Comparison of ENCODE assay signal across 19 cellular contexts in genomic region chr11:34380696-34381095, GRCh38. TPM values are rescaled to one million over a fixed set of nuclear protein-coding genes. Genes with fewer than 3 reads are reported as not detected.
A peak's percentile ranks its signal among the peaks of the same experiment; 100 is the strongest.
DNase-seq lines count a peak whose midpoint lies in the region; ATAC-seq, FAIRE-seq and TF ChIP-seq lines count a peak whose summit lies in the region.
"Had no signal": no experiment of that assay in that cellular context is flagged by ENCODE, and none has a peak within 500 bp of the region (broad histone marks: within the 10 kb centered on the region; RNA-seq: fewer than 3 reads in every experiment).

No MANE protein-coding gene starts in this region.

- FAIRE-seq in endothelial cell of umbilical vein (lab: Jason Lieb, UNC) = no peak
- FAIRE-seq: frontal cortex had no signal

- ATAC-seq in activated T-cell treated with anti-CD3 and anti-CD28 coated beads, Interleukin-2, amount 50 U/mL, for 4 hours = peak; percentile 34 to 58
- ATAC-seq in HG02798 (IDR thresholded peaks at IDR 0.05; ENCODE audit: poor library complexity, unreplicated experiment) = no peak
- ATAC-seq: Right ventricle myocardium inferior had no signal

- H3K4me1 ChIP-seq in PC-9 (replicated peaks; ENCODE audit: insufficient read depth) = peaks cover 36% of the 10 kb centered on the region
- no peaks in the 10 kb centered on the region for H3K4me1 ChIP-seq in endothelial cell of umbilical vein (ENCODE audit: control insufficient read depth, extremely low read depth, insufficient read depth, low read length)

- H3K27ac Mint-ChIP-seq in activated T-cell treated with anti-CD3 and anti-CD28 coated beads, Interleukin-2, amount 50 U/mL, for 24 hours = no peak overlapping the region
- no peak overlapping the region for H3K27ac Mint-ChIP-seq in activated CD4-positive, alpha-beta T cell treated with anti-CD3 and anti-CD28 coated beads, Interleukin-2, amount 10 ng/mL, durations not matched to agents 24 days and 14 days
- H3K27ac Mint-ChIP-seq: activated T-helper 2 cell treated with anti-CD3 and anti-CD28 coated beads, Interferon-gamma antibody, Interleukin-2, Interleukin-4, amounts not matched to agents 10 μg/mL and 5 μg/mL and 100 μg/mL, durations not matched to agents 14 hours and 24 hours and 36 hours had no signal

- TF ChIP-seq POLR2A in endothelial cell of umbilical vein (IDR thresholded peaks at IDR 0.05; ENCODE audit: low read depth, low read length) = no peak

- H3K27ac ChIP-seq in PC-9 (peak overlapping the region; percentile 73; the same call in 1 of the 2 replicates), endothelial cell of umbilical vein (ENCODE audit: insufficient read depth, low read depth, low read length) (no peak overlapping the region)
- H3K27ac ChIP-seq: ovary had no signal

- peaks cover 10% of the 10 kb centered on the region for H3K27me3 Mint-ChIP-seq in activated T-cell treated with anti-CD3 and anti-CD28 coated beads, Interleukin-2, amount 50 U/mL, for 4 hours (ENCODE audit: low read depth)
- H3K27me3 Mint-ChIP-seq in activated T-cell treated with anti-CD3 and anti-CD28 coated beads, Interleukin-2, amount 50 U/mL, for 24 hours = peaks cover 6% of the 10 kb centered on the region
- H3K27me3 Mint-ChIP-seq in activated CD4-positive, alpha-beta T cell treated with anti-CD3 and anti-CD28 coated beads, Interleukin-2, amount 10 ng/mL, durations not matched to agents 24 days and 14 days = peaks cover 8% of the 10 kb centered on the region

- BruUV-seq in PC-9 (replicated peaks; lab: Mats Ljungman, UMichigan) = no TSS peak
- BruUV-seq in endothelial cell of umbilical vein (replicated peaks; lab: Mats Ljungman, UMichigan) = no TSS peak

- H3K27me3 ChIP-seq in PC-9 (ENCODE audit: insufficient read depth, low read depth) (no peaks in the 10 kb centered on the region), endothelial cell of umbilical vein (ENCODE audit: control insufficient read depth in 2 of 2, insufficient read depth in 2 of 2, low read length in 2 of 2) (no peaks in the 10 kb centered on the region)
- H3K27me3 ChIP-seq: ovary had no signal

- H3K9me2 ChIP-seq in PC-9 (ENCODE audit: insufficient read depth) = no peaks in the 10 kb centered on the region

- H3K9me1 ChIP-seq in endothelial cell of umbilical vein (replicated peaks; ENCODE audit: control insufficient read depth, extremely low read depth, insufficient read depth, low read length) = no peaks in the 10 kb centered on the region

- no peaks in the 10 kb centered on the region for H3K79me2 ChIP-seq in PC-9 (ENCODE audit: low read depth)
- no peaks in the 10 kb centered on the region for H3K79me2 ChIP-seq in endothelial cell of umbilical vein (ENCODE audit: control insufficient read depth, insufficient read depth, low read length)

- POLR2A ChIA-PET in PC-9 (lab: Charles Lee; ENCODE audit: unreplicated experiment) (no interaction called here), endothelial cell of umbilical vein (lab: Charles Lee) (no interaction called here)

- H3K9me3 ChIP-seq in PC-9 (ENCODE audit: insufficient read depth, low read depth) (peaks cover 17% of the 10 kb centered on the region), endothelial cell of umbilical vein (replicated peaks; ENCODE audit: control insufficient read depth, insufficient read depth, low read length) (peaks cover 2% of the 10 kb centered on the region)
- H3K9me3 ChIP-seq: ovary had no signal

- TF ChIP-seq CTCF in PC-9 (conservative IDR thresholded peaks at IDR 0.05) = no peak
- no peak for TF ChIP-seq CTCF in endothelial cell of umbilical vein (IDR thresholded peaks at IDR 0.05; ENCODE audit: extremely low read depth in 1 of 2, insufficient read depth in 1 of 2, low read depth in 1 of 2, low read length in 2 of 2)

- H3K4me2 ChIP-seq in PC-9 = peak overlapping the region; percentile 56
- H3K4me2 ChIP-seq in endothelial cell of umbilical vein (ENCODE audit: insufficient read depth, low read length) = no peak overlapping the region

- CTCF ChIA-PET in PC-9 (lab: Charles Lee) = no interaction called here
- CTCF ChIA-PET in endothelial cell of umbilical vein (lab: Charles Lee) = no interaction called here

- no peak for DNase-seq in activated T-cell treated with anti-CD3 and anti-CD28 coated beads, Interleukin-2, amount 50 U/mL, for 4 hours
- DNase-seq in activated T-cell treated with anti-CD3 and anti-CD28 coated beads, Interleukin-2, amount 50 U/mL, for 24 hours = no peak
- DNase-seq in PC-9 (peak in 1 of 2 experiments; percentile 85), endothelial cell of umbilical vein (ENCODE audit: low read depth, low spot score) (no peak), stromal cell of bone marrow (ENCODE audit: low read depth) (peak; percentile 54), retina (no peak)
- no peak for DNase-seq in activated CD4-positive, alpha-beta T cell treated with anti-CD3 and anti-CD28 coated beads, Interleukin-2, amount 10 ng/mL, durations not matched to agents 24 days and 14 days
- DNase-seq: activated CD4-positive, alpha-beta T cell treated with anti-CD3 and anti-CD28 coated beads, Interleukin-2, amount 50 U/mL, for 4 hours; aorta; Calu3; NCI-H187; NCI-H524; ovary; stimulated activated CD4-positive, alpha-beta T cell treated with anti-CD3 and anti-CD28 coated beads, Interleukin-12 subunit alpha, Interleukin-12 subunit beta, amount 100 ng/mL, for 4 hours; T1000 had no signal

- peaks cover 38% of the 10 kb centered on the region for H3F3A ChIP-seq in PC-9 (ENCODE audit: insufficient read depth, low read depth)

- no peak overlapping the region for H3K4me3 ChIP-seq in PC-9
- no peak overlapping the region for H3K4me3 ChIP-seq in endothelial cell of umbilical vein (replicated peaks in 1 of 3; ENCODE audit: insufficient read depth in 1 of 3, low read depth in 1 of 3, low read length in 3 of 3)
- H3K4me3 ChIP-seq: ovary had no signal

- peaks cover 3% of the 10 kb centered on the region for H3K36me3 Mint-ChIP-seq in activated T-cell treated with anti-CD3 and anti-CD28 coated beads, Interleukin-2, amount 50 U/mL, for 4 hours (ENCODE audit: insufficient read depth)
- H3K36me3 Mint-ChIP-seq in activated T-cell treated with anti-CD3 and anti-CD28 coated beads, Interleukin-2, amount 50 U/mL, for 24 hours (ENCODE audit: low read depth) = peaks cover 6% of the 10 kb centered on the region
- peaks cover 2% of the 10 kb centered on the region for H3K36me3 Mint-ChIP-seq in activated CD4-positive, alpha-beta T cell treated with anti-CD3 and anti-CD28 coated beads, Interleukin-2, amount 10 ng/mL, durations not matched to agents 24 days and 14 days (ENCODE audit: low read depth)

- no peak overlapping the region for H3K4me3 Mint-ChIP-seq in activated T-cell treated with anti-CD3 and anti-CD28 coated beads, Interleukin-2, amount 50 U/mL, for 4 hours
- H3K4me3 Mint-ChIP-seq in activated T-cell treated with anti-CD3 and anti-CD28 coated beads, Interleukin-2, amount 50 U/mL, for 24 hours = no peak overlapping the region
- no peak overlapping the region for H3K4me3 Mint-ChIP-seq in activated CD4-positive, alpha-beta T cell treated with anti-CD3 and anti-CD28 coated beads, Interleukin-2, amount 10 ng/mL, durations not matched to agents 24 days and 14 days

- peaks cover 5% of the 10 kb centered on the region for H3K4me1 Mint-ChIP-seq in activated T-cell treated with anti-CD3 and anti-CD28 coated beads, Interleukin-2, amount 50 U/mL, for 4 hours (ENCODE audit: low read depth)
- peaks cover 5% of the 10 kb centered on the region for H3K4me1 Mint-ChIP-seq in activated T-cell treated with anti-CD3 and anti-CD28 coated beads, Interleukin-2, amount 50 U/mL, for 24 hours (ENCODE audit: low read depth)
- H3K4me1 Mint-ChIP-seq in activated CD4-positive, alpha-beta T cell treated with anti-CD3 and anti-CD28 coated beads, Interleukin-2, amount 10 ng/mL, durations not matched to agents 24 days and 14 days = no peaks in the 10 kb centered on the region

- dilution Hi-C loops in endothelial cell of umbilical vein (cut with MboI; ENCODE audit: extremely low pct_ligation_motif_present, low sequenced_read_pairs) = no loop called here

- H4K20me1 ChIP-seq in PC-9 (ENCODE audit: insufficient read depth) = no peaks in the 10 kb centered on the region
- no peaks in the 10 kb centered on the region for H4K20me1 ChIP-seq in endothelial cell of umbilical vein (replicated peaks; ENCODE audit: control insufficient read depth, extremely low read depth, insufficient read depth, low read length)

- intact Hi-C loops in PC-9 (cut with micrococcal nuclease; ENCODE audit: unreplicated experiment) = loop anchor here (10.0 kb wide), 1 partner anchor 194 kb away; no protein-coding TSS in a partner anchor
- intact Hi-C loops in endothelial cell of umbilical vein (cut with micrococcal nuclease) = no loop called here
- intact Hi-C loops in activated CD4-positive, alpha-beta T cell treated with anti-CD3 and anti-CD28 coated beads, Interleukin-2, amount 10 ng/mL, durations not matched to agents 24 days and 14 days (cut with micrococcal nuclease) = no loop called here

- no peak overlapping the region for H3K9ac ChIP-seq in endothelial cell of umbilical vein (replicated peaks; ENCODE audit: extremely low read depth, insufficient read depth, low read length)

- peaks cover 17% of the 10 kb centered on the region for H3K9me3 Mint-ChIP-seq in activated T-cell treated with anti-CD3 and anti-CD28 coated beads, Interleukin-2, amount 50 U/mL, for 4 hours
- H3K9me3 Mint-ChIP-seq in activated T-cell treated with anti-CD3 and anti-CD28 coated beads, Interleukin-2, amount 50 U/mL, for 24 hours = peaks cover 20% of the 10 kb centered on the region
- H3K9me3 Mint-ChIP-seq in activated CD4-positive, alpha-beta T cell treated with anti-CD3 and anti-CD28 coated beads, Interleukin-2, amount 10 ng/mL, durations not matched to agents 24 days and 14 days = peaks cover 9% of the 10 kb centered on the region

- H2AFZ ChIP-seq in PC-9 (no peak overlapping the region), endothelial cell of umbilical vein (ENCODE audit: low read depth, low read length) (no peak overlapping the region)

- H3K36me3 ChIP-seq in PC-9 (ENCODE audit: low read depth) = no peaks in the 10 kb centered on the region
- no peaks in the 10 kb centered on the region for H3K36me3 ChIP-seq in endothelial cell of umbilical vein (ENCODE audit: control insufficient read depth in 2 of 2, extremely low read depth in 1 of 2, insufficient read depth in 2 of 2, low read length in 2 of 2)
- H3K36me3 ChIP-seq: ovary had no signal

RNA-seq across cellular contexts. Expression of gene ABTB2, which starts 22.9 kb away (rescaled TPM):
- total RNA-seq in activated T-cell treated with anti-CD3 and anti-CD28 coated beads, Interleukin-2, amount 50 U/mL, for 4 hours = 1 to 10 TPM; 7.7 to 9.0 (median 8.6) TPM
- total RNA-seq in PC-9 (2021) (12.7 and 12.9 TPM in 2 replicates), endothelial cell of umbilical vein (0.11 and 0.25 TPM in 2 replicates)
- 0.14 and 0.18 TPM in 2 replicates for polyA plus RNA-seq in endothelial cell of umbilical vein
- polyA plus RNA-seq in endothelial cell of umbilical vein (2011; cell fraction: cytosol; rRNA removed) = 0.16 and 0.19 TPM in 2 replicates
- polyA plus RNA-seq in endothelial cell of umbilical vein (2011; cell fraction: nucleus; rRNA removed) = 0.40 and 0.41 TPM in 2 replicates
- polyA plus RNA-seq in endothelial cell of umbilical vein (2012) = 0.27 and 0.52 TPM in 2 replicates
- polyA minus RNA-seq in endothelial cell of umbilical vein = 0.17 and 0.45 TPM in 2 replicates
- 3.1 TPM for polyA minus RNA-seq in endothelial cell of umbilical vein (2011; cell fraction: cytosol; rRNA and poly(A)+ RNA removed)
- 0.34 and 0.38 TPM in 2 replicates for polyA minus RNA-seq in endothelial cell of umbilical vein (2011; cell fraction: nucleus; rRNA and poly(A)+ RNA removed)
- 13.1 and 14.1 TPM in 2 replicates for total RNA-seq in activated CD4-positive, alpha-beta T cell treated with anti-CD3 and anti-CD28 coated beads, Interleukin-2, amount 10 ng/mL, durations not matched to agents 24 days and 14 days

RNA-seq across cellular contexts. Expression of gene CAT, which starts 58.0 kb away (rescaled TPM):
- total RNA-seq in activated T-cell treated with anti-CD3 and anti-CD28 coated beads, Interleukin-2, amount 50 U/mL, for 4 hours = 10 to 100 TPM; 11.8 to 14.6 (median 13.5) TPM
- total RNA-seq in PC-9 (2021) (54.4 and 63.4 TPM in 2 replicates), endothelial cell of umbilical vein (27.2 and 32.7 TPM in 2 replicates)
- 41.5 and 50.5 TPM in 2 replicates for polyA plus RNA-seq in endothelial cell of umbilical vein
- 44.3 and 45.9 TPM in 2 replicates for polyA plus RNA-seq in endothelial cell of umbilical vein (2011; cell fraction: cytosol; rRNA removed)
- polyA plus RNA-seq in endothelial cell of umbilical vein (2011; cell fraction: nucleus; rRNA removed) = 45.8 and 47.0 TPM in 2 replicates
- 35.4 and 38.2 TPM in 2 replicates for polyA plus RNA-seq in endothelial cell of umbilical vein (2012)
- 48.6 and 49.5 TPM in 2 replicates for polyA minus RNA-seq in endothelial cell of umbilical vein
- 51.8 TPM for polyA minus RNA-seq in endothelial cell of umbilical vein (2011; cell fraction: cytosol; rRNA and poly(A)+ RNA removed)
- 14.4 and 27.5 TPM in 2 replicates for polyA minus RNA-seq in endothelial cell of umbilical vein (2011; cell fraction: nucleus; rRNA and poly(A)+ RNA removed)
- total RNA-seq in activated CD4-positive, alpha-beta T cell treated with anti-CD3 and anti-CD28 coated beads, Interleukin-2, amount 10 ng/mL, durations not matched to agents 24 days and 14 days = 17.4 and 19.0 TPM in 2 replicates
